ENCODE assay signal across 7 cellular contexts in the genomic region with DNA sequence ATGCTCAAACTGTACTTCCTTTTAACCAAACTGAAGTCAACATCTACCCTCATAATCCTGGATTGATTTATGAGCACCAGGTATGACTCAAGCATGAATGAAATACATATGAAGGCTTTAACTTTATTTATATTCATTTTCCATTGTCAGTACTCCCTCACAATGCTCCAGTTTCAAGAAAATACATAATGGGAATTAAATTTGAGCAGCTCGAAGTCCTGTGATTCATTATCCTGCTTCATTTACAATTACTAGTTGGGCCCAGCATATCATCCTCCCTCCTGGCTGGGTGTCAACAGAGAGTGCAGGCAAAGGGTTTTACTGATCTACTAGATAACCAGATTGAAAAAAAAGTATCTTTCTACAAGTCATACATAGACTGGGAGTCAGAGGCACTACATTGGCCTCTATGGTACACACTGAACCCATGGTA. TPM values are rescaled to one million over a fixed set of nuclear protein-coding genes. Genes with fewer than 3 reads are reported as not detected.
DNase-seq lines count a peak whose midpoint lies in the region; ATAC-seq and TF ChIP-seq lines count a peak whose summit lies in the region.

No MANE protein-coding gene starts in this region.

- ATAC-seq in HG03460 (IDR thresholded peaks at IDR 0.05; ENCODE audit: unreplicated experiment) = no peak

- CTCF ChIA-PET in activated CD4-positive, alpha-beta T cell treated with anti-CD3 and anti-CD28 coated beads, Interleukin-2, amount 10 ng/mL, durations not matched to agents 7 days and 5 days (lab: Charles Lee) = no interaction called here

- peak overlapping the region in 5 of 8 donors; percentile 11 to 98 (median 47) for H3K27ac ChIP-seq in spleen

- H3K9me3 Mint-ChIP-seq in activated CD4-positive, alpha-beta T cell treated with anti-CD3 and anti-CD28 coated beads, Interleukin-2, amount 10 ng/mL, durations not matched to agents 7 days and 5 days = no peaks in the 10 kb centered on the region

- intact Hi-C loops in spleen (cut with DNase I; ENCODE audit: low total_unique reads) = no loop called here

- no peak for TF ChIP-seq POLR2A in spleen (IDR thresholded peaks at IDR 0.05)

- peak overlapping the region; percentile 42 for H3K4me3 Mint-ChIP-seq in activated CD4-positive, alpha-beta T cell treated with anti-CD3 and anti-CD28 coated beads, Interleukin-2, amount 10 ng/mL, durations not matched to agents 7 days and 5 days

- H3K36me3 ChIP-seq in spleen = peaks cover 0 to 100% (median 47%) of the 10 kb centered on the region in 6 donors

- H3K9me3 ChIP-seq in spleen = no peaks in the 10 kb centered on the region

- H3K4me3 ChIP-seq in fibroblast of pulmonary artery (replicated peaks; ENCODE audit: low read depth, low read length) = no peak overlapping the region
- H3K4me3 ChIP-seq in spleen = peak overlapping the region in 1 of 8 donors; percentile 18

- 76 to 92% (median 85%) methylated on average over 1 of the region's 1 CpG for WGBS in spleen, 5 donors

- peaks cover 76% of the 10 kb centered on the region for H3K4me1 Mint-ChIP-seq in activated CD4-positive, alpha-beta T cell treated with anti-CD3 and anti-CD28 coated beads, Interleukin-2, amount 10 ng/mL, durations not matched to agents 7 days and 5 days

- TF ChIP-seq CTCF in fibroblast of pulmonary artery (IDR thresholded peaks at IDR 0.05; ENCODE audit: low read length, missing control alignments) (no peak), spleen (IDR thresholded peaks at IDR 0.05 in 8 of 11, conservative IDR thresholded peaks at IDR 0.05 in 3 of 11) (no peak)

- H3K36me3 Mint-ChIP-seq in activated CD4-positive, alpha-beta T cell treated with anti-CD3 and anti-CD28 coated beads, Interleukin-2, amount 10 ng/mL, durations not matched to agents 7 days and 5 days (ENCODE audit: low read depth) = peaks cover 79% of the 10 kb centered on the region

- H3K27ac Mint-ChIP-seq in activated CD4-positive, alpha-beta T cell treated with anti-CD3 and anti-CD28 coated beads, Interleukin-2, amount 10 ng/mL, durations not matched to agents 7 days and 5 days = peak overlapping the region; percentile 33

- POLR2A ChIA-PET in activated CD4-positive, alpha-beta T cell treated with anti-CD3 and anti-CD28 coated beads, Interleukin-2, amount 10 ng/mL, durations not matched to agents 7 days and 5 days (lab: Charles Lee) = no interaction called here

- DNase-seq in HCEC 1CT (peak; percentile 3), fibroblast of pulmonary artery (ENCODE audit: low read depth) (peak; percentile 25), spleen (no peak), epidermal melanocyte (ENCODE audit: insufficient read length, low spot score) (no peak), NCI-H2029 (lab: John Stamatoyannopoulos, UW) (no peak)
- no peak for DNase-seq in activated CD4-positive, alpha-beta T cell treated with anti-CD3 and anti-CD28 coated beads, Interleukin-2, amount 10 ng/mL, durations not matched to agents 7 days and 5 days

- H3K27me3 Mint-ChIP-seq in activated CD4-positive, alpha-beta T cell treated with anti-CD3 and anti-CD28 coated beads, Interleukin-2, amount 10 ng/mL, durations not matched to agents 7 days and 5 days = no peaks in the 10 kb centered on the region

- H3K27me3 ChIP-seq in spleen (replicated peaks in 1 of 7) = no peaks in the 10 kb centered on the region

- H3K4me1 ChIP-seq in spleen = peaks cover 29 to 100% (median 83%) of the 10 kb centered on the region in 6 donors

RNA-seq across cellular contexts. Expression of a gene that starts 10.1 kb away (rescaled TPM):
- 100 to 1,000 TPM; 396 to 408 TPM for total RNA-seq in activated CD4-positive, alpha-beta T cell treated with anti-CD3 and anti-CD28 coated beads, Interleukin-2, amount 10 ng/mL, durations not matched to agents 7 days and 5 days
- 100 to 1,000 TPM; 173 to 238 (median 219) TPM for total RNA-seq in spleen
- polyA plus RNA-seq in spleen = 10 to 100 TPM; 52.3 to 88.7 (median 57.2) TPM

Comparison
In these comparisons a context has a peak if more than half of its experiments do, and no peak if none do; other contexts are left out.
1. DNase-seq: peak in HCEC 1CT (single experiment) and fibroblast of pulmonary artery (single experiment); none in activated CD4-positive, alpha-beta T cell treated with anti-CD3 and anti-CD28 coated beads, Interleukin-2, amount 10 ng/mL, durations not matched to agents 7 days and 5 days (single experiment), spleen (single experiment), epidermal melanocyte (single experiment) and NCI-H2029 (single experiment).